ENCODE assay signal across 12 cellular contexts in genomic region chr10:104441601-104442000, GRCh38.
DNase-seq lines count a peak whose midpoint lies in the region; ATAC-seq and TF ChIP-seq lines count a peak whose summit lies in the region.
"Had no signal": no experiment of that assay in that cellular context is flagged by ENCODE, and none has a peak within 500 bp of the region (broad histone marks: within the 10 kb centered on the region; RNA-seq: fewer than 3 reads in every experiment).

No MANE protein-coding gene starts in this region.

- no peak for ATAC-seq in HG02884 (IDR thresholded peaks at IDR 0.05; ENCODE audit: unreplicated experiment)
- no peak for ATAC-seq in GM18861 (IDR thresholded peaks at IDR 0.05; ENCODE audit: unreplicated experiment)
- ATAC-seq: gastroesophageal sphincter had no signal

- no peaks in the 10 kb centered on the region for H3K9me2 ChIP-seq in Karpas-422 (replicated peaks; ENCODE audit: insufficient read depth, low read length)

- no peak overlapping the region for H2AFZ ChIP-seq in Karpas-422 (ENCODE audit: low read length)

- no peaks in the 10 kb centered on the region for H4K20me1 ChIP-seq in Karpas-422 (ENCODE audit: insufficient read depth, low read depth, low read length)

- no peaks in the 10 kb centered on the region for H3K27me3 ChIP-seq in neutrophil
- no peaks in the 10 kb centered on the region for H3K27me3 ChIP-seq in Karpas-422 (ENCODE audit: low read length)
- H3K27me3 ChIP-seq: gastroesophageal sphincter, Peyer's patch had no signal

- peaks cover 3 to 16% of the 10 kb centered on the region in 2 experiments for H3K4me1 ChIP-seq in neutrophil (ENCODE audit: control insufficient read depth in 1 of 2, insufficient read depth in 1 of 2, low read depth in 1 of 2, low read length in 1 of 2)
- H3K4me1 ChIP-seq in Karpas-422 (ENCODE audit: low read length) = no peaks in the 10 kb centered on the region
- H3K4me1 ChIP-seq: gastroesophageal sphincter, Peyer's patch had no signal

- H3K27ac ChIP-seq in neutrophil (peak overlapping the region; percentile 73), Karpas-422 (ENCODE audit: low read length) (no peak overlapping the region)
- H3K27ac ChIP-seq: gastroesophageal sphincter, Peyer's patch had no signal

- H3K36me3 ChIP-seq in neutrophil (no peaks in the 10 kb centered on the region), Karpas-422 (ENCODE audit: insufficient read depth, low read length) (no peaks in the 10 kb centered on the region)
- H3K36me3 ChIP-seq: gastroesophageal sphincter, Peyer's patch had no signal

- no peak overlapping the region for H3K4me2 ChIP-seq in Karpas-422 (ENCODE audit: low read depth, low read length, poor library complexity, severe bottlenecking)

- TF ChIP-seq CTCF in epithelial cell of esophagus (IDR thresholded peaks at IDR 0.05; ENCODE audit: insufficient read depth, low read depth, low read length, missing control alignments) = no peak
- no peak for TF ChIP-seq CTCF in neutrophil (IDR thresholded peaks at IDR 0.05)

- H3K9me3 ChIP-seq in neutrophil = no peaks in the 10 kb centered on the region
- H3K9me3 ChIP-seq in Karpas-422 (ENCODE audit: low read length) = no peaks in the 10 kb centered on the region
- H3K9me3 ChIP-seq: gastroesophageal sphincter, Peyer's patch had no signal

- H3K4me3 ChIP-seq in epithelial cell of esophagus (ENCODE audit: low read length) = no peak overlapping the region
- H3K4me3 ChIP-seq in neutrophil (ENCODE audit: low read depth in 1 of 2, low read length in 1 of 2) = no peak overlapping the region
- no peak overlapping the region for H3K4me3 ChIP-seq in Karpas-422 (ENCODE audit: low read length)
- H3K4me3 ChIP-seq: gastroesophageal sphincter, Peyer's patch had no signal

- H3K79me2 ChIP-seq in Karpas-422 (ENCODE audit: low read length) = no peaks in the 10 kb centered on the region

- H3K9ac ChIP-seq in Karpas-422 (ENCODE audit: low read length) = no peak overlapping the region

- DNase-seq in ELR (ENCODE audit: low read depth) (peak; percentile 95), NCI-H226 (peak; percentile 92), epithelial cell of esophagus (ENCODE audit: low read depth) (peak; percentile 80), cerebellar nuclear complex (lab: John Stamatoyannopoulos, UW) (no peak), Karpas-422 (no peak)
- DNase-seq: activated CD4-positive, alpha-beta T cell treated with anti-CD3 and anti-CD28 coated beads, Interleukin-2, amount 50 U/mL, for 4 hours; amygdala; Peyer's patch had no signal

Comparison
In these comparisons a context has a peak if more than half of its experiments do, and no peak if none do; other contexts are left out.
1. DNase-seq: peak in ELR (single experiment), NCI-H226 (single experiment) and epithelial cell of esophagus (single experiment); none in cerebellar nuclear complex (0 of 2) and Karpas-422 (single experiment).